Comparison of ENCODE assay signal across 1 cellular context in genomic region chr15:41416742-41417417, GRCh38.
TF ChIP-seq lines count a peak whose summit lies in the region.

TSS of gene RTF1 (plus strand) at chr15:41417095. CDS start at chr15:41417116, 21 bp downstream.

TF ChIP-seq in GM12878, 131 proteins besides CTCF, POLR2A, EP300 and RAD21 (continued from another document and continues in another):
- TF ChIP-seq BCLAF1 (IDR thresholded peaks at IDR 0.05) (no peak), MXI1 (IDR thresholded peaks at IDR 0.05; ENCODE audit: low read depth, low read length) (peak; percentile 95), SRF (IDR thresholded peaks at IDR 0.05; ENCODE audit: low read depth in 2 of 2, low read length in 2 of 2) (no peak), SPI1 (IDR thresholded peaks at IDR 0.05; ENCODE audit: borderline replicate concordance, insufficient read depth, low read depth, low read length) (no peak), NFYA (IDR thresholded peaks at IDR 0.05; ENCODE audit: borderline replicate concordance, low read depth, low read length) (no peak), NKRF (conservative IDR thresholded peaks at IDR 0.05) (peak; percentile 75), ATF2 (IDR thresholded peaks at IDR 0.05; ENCODE audit: low read length) (no peak), ZBTB4 (CRISPR knock-in tag; IDR thresholded peaks at IDR 0.05) (no peak), SREBF2 (IDR thresholded peaks at IDR 0.05; ENCODE audit: low read length) (no peak), TAF1 (IDR thresholded peaks at IDR 0.05; ENCODE audit: borderline replicate concordance, low read depth, low read length) (peak; percentile 61; the same call in 1 of the 2 replicates), BRCA1 (IDR thresholded peaks at IDR 0.05; ENCODE audit: low read depth, low read length) (no peak), MTA2 (IDR thresholded peaks at IDR 0.05; ENCODE audit: low read depth) (no peak), CHD4 (IDR thresholded peaks at IDR 0.05) (no peak), ATF3 (IDR thresholded peaks at IDR 0.05; ENCODE audit: borderline replicate concordance, extremely low read depth, low read depth, low read length) (no peak), CHD1 (IDR thresholded peaks at IDR 0.05; ENCODE audit: low read depth, low read length) (no peak), ZBED1 (IDR thresholded peaks at IDR 0.05; ENCODE audit: borderline replicate concordance) (no peak), HSF1 (IDR thresholded peaks at IDR 0.05; ENCODE audit: low read depth, low read length) (no peak), ESRRA (IDR thresholded peaks at IDR 0.05; ENCODE audit: low read length) (no peak), IKZF1 (conservative IDR thresholded peaks at IDR 0.05) (peak; percentile 71), EGR1 (IDR thresholded peaks at IDR 0.05; ENCODE audit: borderline replicate concordance in 1 of 2, low read depth in 2 of 2, low read length in 2 of 2) (peak; percentile 18 to 46), CUX1 (IDR thresholded peaks at IDR 0.05; ENCODE audit: insufficient replicate concordance, low read depth, low read length) (no peak), RELB (IDR thresholded peaks at IDR 0.05; ENCODE audit: low read depth) (no peak), ATF7 (IDR thresholded peaks at IDR 0.05; ENCODE audit: low read depth) (no peak), E2F8 (IDR thresholded peaks at IDR 0.05; ENCODE audit: low read depth, partially characterized antibody) (no peak), NFIC (IDR thresholded peaks at IDR 0.05; ENCODE audit: low read depth, low read length) (no peak), KDM1A (IDR thresholded peaks at IDR 0.05; ENCODE audit: borderline replicate concordance) (no peak), TARDBP (IDR thresholded peaks at IDR 0.05; ENCODE audit: borderline replicate concordance) (0 out of 2 replicates have a peak, but pooled peaks have one; percentile 49), RB1 (IDR thresholded peaks at IDR 0.05; ENCODE audit: borderline replicate concordance) (peak; percentile 15; the same call in 1 of the 2 replicates), RCOR1 (conservative IDR thresholded peaks at IDR 0.05; ENCODE audit: low read depth, low read length) (no peak), TCF12 (IDR thresholded peaks at IDR 0.05; ENCODE audit: low read depth, low read length) (peak; percentile 10; the same call in 1 of the 2 replicates), SIX5 (IDR thresholded peaks at IDR 0.05; ENCODE audit: low read depth, low read length, severe bottlenecking) (no peak), E2F4 (IDR thresholded peaks at IDR 0.05; ENCODE audit: low read depth, low read length) (no peak), IKZF2 (IDR thresholded peaks at IDR 0.05) (no peak), LARP7 (IDR thresholded peaks at IDR 0.05) (peak; percentile 88; the same call in 1 of the 2 replicates), TBL1XR1 (IDR thresholded peaks at IDR 0.05; ENCODE audit: low read depth, low read length) (no peak)
